ENCODE assay signal across 9 cellular contexts in genomic region chr11:83051760-83052671, GRCh38. TPM values are rescaled to one million over a fixed set of nuclear protein-coding genes. Genes with fewer than 3 reads are reported as not detected.
DNase-seq lines count a peak whose midpoint lies in the region; ATAC-seq and TF ChIP-seq lines count a peak whose summit lies in the region.
"Had no signal": no experiment of that assay in that cellular context is flagged by ENCODE, and none has a peak within 500 bp of the region (broad histone marks: within the 10 kb centered on the region; RNA-seq: fewer than 3 reads in every experiment).

No MANE protein-coding gene starts in this region.

- ATAC-seq in left lung (peak; percentile 24), HG02759 (IDR thresholded peaks at IDR 0.05; ENCODE audit: unreplicated experiment) (no peak)

- WGBS in transverse colon (ENCODE audit: low coverage in 1 of 2), 2 donors: 62 to 85% methylated on average over 5 to 6 of the region's 6 CpGs

- peaks cover 21% of the 10 kb centered on the region for H3K36me3 Mint-ChIP-seq in activated CD4-positive, alpha-beta memory T cell treated with anti-CD3 and anti-CD28 coated beads for 36 hours
- H3K36me3 Mint-ChIP-seq in activated CD4-positive, alpha-beta memory T cell treated with anti-CD3 and anti-CD28 coated beads, Interleukin-2, amount 10 ng/mL, durations not matched to agents 7 days and 5 days (ENCODE audit: low read depth): peaks cover 3% of the 10 kb centered on the region
- H3K36me3 Mint-ChIP-seq in CD8-positive, alpha-beta memory T cell: peaks cover 3 to 16% (median 11%) of the 10 kb centered on the region in 3 donors

- POLR2A ChIA-PET in activated CD4-positive, alpha-beta memory T cell treated with anti-CD3 and anti-CD28 coated beads for 36 hours (lab: Charles Lee): interaction anchor here (0.6 to 0.7 kb wide), 2 partner anchors 20 to 68 kb away, joined by 3 to 4 read pairs; no protein-coding TSS in a partner anchor
- POLR2A ChIA-PET in activated CD4-positive, alpha-beta memory T cell treated with anti-CD3 and anti-CD28 coated beads, Interleukin-2, amount 10 ng/mL, durations not matched to agents 7 days and 5 days (lab: Charles Lee): interaction anchor here (1.3 to 3.1 kb wide), 5 partner anchors 11 to 104 kb away, joined by 3 to 17 read pairs (median 7); partner anchors contain the start of gene PCF11
- POLR2A ChIA-PET in CD8-positive, alpha-beta memory T cell (lab: Charles Lee): no interaction called here

- TF ChIP-seq CTCF in astrocyte of the spinal cord (IDR thresholded peaks at IDR 0.05; ENCODE audit: low read depth, low read length) (no peak), left lung (IDR thresholded peaks at IDR 0.05) (no peak), transverse colon (IDR thresholded peaks at IDR 0.05) (no peak)

- H3K4me3 ChIP-seq in astrocyte of the spinal cord (ENCODE audit: low read depth, low read length) (no peak overlapping the region), left lung (no peak overlapping the region), transverse colon (no peak overlapping the region)
- H3K4me3 ChIP-seq in CD8-positive, alpha-beta memory T cell (ENCODE audit: low read length): no peak overlapping the region

- CTCF ChIA-PET in activated CD4-positive, alpha-beta memory T cell treated with anti-CD3 and anti-CD28 coated beads for 36 hours (lab: Charles Lee): interaction anchor here (1.1 to 2.1 kb wide), 3 partner anchors 57 to 145 kb away, joined by 3 to 5 read pairs (median 4); no protein-coding TSS in a partner anchor
- CTCF ChIA-PET in activated CD4-positive, alpha-beta memory T cell treated with anti-CD3 and anti-CD28 coated beads, Interleukin-2, amount 10 ng/mL, durations not matched to agents 7 days and 5 days (lab: Charles Lee): interaction anchor here (1.0 to 1.2 kb wide), 3 partner anchors 11 to 22 kb away, joined by 3 read pairs; no protein-coding TSS in a partner anchor
- CTCF ChIA-PET in CD8-positive, alpha-beta memory T cell (lab: Charles Lee): interaction anchor here (1.2 kb wide), 1 partner anchor 10 kb away, joined by 3 read pairs; no protein-coding TSS in a partner anchor

- H3K9me3 ChIP-seq in left lung: no peaks in the 10 kb centered on the region
- H3K9me3 ChIP-seq in transverse colon: no peaks in the 10 kb centered on the region
- H3K9me3 ChIP-seq in CD8-positive, alpha-beta memory T cell (ENCODE audit: low read length): no peaks in the 10 kb centered on the region
- H3K9me3 ChIP-seq: neutrophil had no signal

- no peaks in the 10 kb centered on the region for H3K27me3 Mint-ChIP-seq in activated CD4-positive, alpha-beta memory T cell treated with anti-CD3 and anti-CD28 coated beads for 36 hours
- no peaks in the 10 kb centered on the region for H3K27me3 Mint-ChIP-seq in activated CD4-positive, alpha-beta memory T cell treated with anti-CD3 and anti-CD28 coated beads, Interleukin-2, amount 10 ng/mL, durations not matched to agents 7 days and 5 days
- H3K27me3 Mint-ChIP-seq in CD8-positive, alpha-beta memory T cell: no peaks in the 10 kb centered on the region

- peaks cover 51% of the 10 kb centered on the region for H3K4me1 Mint-ChIP-seq in activated CD4-positive, alpha-beta memory T cell treated with anti-CD3 and anti-CD28 coated beads for 36 hours (ENCODE audit: low read depth)
- peaks cover 46% of the 10 kb centered on the region for H3K4me1 Mint-ChIP-seq in activated CD4-positive, alpha-beta memory T cell treated with anti-CD3 and anti-CD28 coated beads, Interleukin-2, amount 10 ng/mL, durations not matched to agents 7 days and 5 days
- peaks cover 19 to 33% (median 29%) of the 10 kb centered on the region in 3 donors for H3K4me1 Mint-ChIP-seq in CD8-positive, alpha-beta memory T cell

- no peak for DNase-seq in activated CD4-positive, alpha-beta memory T cell treated with anti-CD3 and anti-CD28 coated beads for 36 hours
- DNase-seq in activated CD4-positive, alpha-beta memory T cell treated with anti-CD3 and anti-CD28 coated beads, Interleukin-2, amount 10 ng/mL, durations not matched to agents 7 days and 5 days: no peak
- DNase-seq in astrocyte of the spinal cord (ENCODE audit: low read depth, low spot score): peak; percentile 95
- DNase-seq in left lung: no peak
- DNase-seq in transverse colon: no peak
- DNase-seq in DMS114 treated with DMSO at 0.1 percent for 48 hours (lab: John Stamatoyannopoulos, UW; ENCODE audit: unreplicated experiment): no peak
- DNase-seq in CD8-positive, alpha-beta memory T cell: no peak

- peaks cover 10% of the 10 kb centered on the region for H3K9me3 Mint-ChIP-seq in activated CD4-positive, alpha-beta memory T cell treated with anti-CD3 and anti-CD28 coated beads for 36 hours
- H3K9me3 Mint-ChIP-seq in activated CD4-positive, alpha-beta memory T cell treated with anti-CD3 and anti-CD28 coated beads, Interleukin-2, amount 10 ng/mL, durations not matched to agents 7 days and 5 days: peaks cover 2% of the 10 kb centered on the region
- peaks cover 0 to 6% (median 0%) of the 10 kb centered on the region in 5 donors for H3K9me3 Mint-ChIP-seq in CD8-positive, alpha-beta memory T cell

- peaks cover 0 to 23% of the 10 kb centered on the region in 2 donors for H3K4me1 ChIP-seq in left lung
- H3K4me1 ChIP-seq in transverse colon: peaks cover 11 to 47% (median 23%) of the 10 kb centered on the region in 4 donors
- peaks cover 10% of the 10 kb centered on the region for H3K4me1 ChIP-seq in CD8-positive, alpha-beta memory T cell (ENCODE audit: insufficient read depth, low read length)

- H3K27ac ChIP-seq in left lung (peak overlapping the region; percentile 48 to 63), transverse colon (peak overlapping the region; percentile 69 to 79 (median 76))
- no peak overlapping the region for H3K27ac ChIP-seq in CD8-positive, alpha-beta memory T cell (ENCODE audit: low read depth, low read length)
- H3K27ac ChIP-seq: neutrophil had no signal

- H3K27ac Mint-ChIP-seq in activated CD4-positive, alpha-beta memory T cell treated with anti-CD3 and anti-CD28 coated beads for 36 hours: peak overlapping the region; percentile 0
- no peak overlapping the region for H3K27ac Mint-ChIP-seq in activated CD4-positive, alpha-beta memory T cell treated with anti-CD3 and anti-CD28 coated beads, Interleukin-2, amount 10 ng/mL, durations not matched to agents 7 days and 5 days
- H3K27ac Mint-ChIP-seq in CD8-positive, alpha-beta memory T cell: no peak overlapping the region

- H3K36me3 ChIP-seq in left lung: no peaks in the 10 kb centered on the region
- no peaks in the 10 kb centered on the region for H3K36me3 ChIP-seq in transverse colon
- H3K36me3 ChIP-seq in CD8-positive, alpha-beta memory T cell (ENCODE audit: insufficient read depth, low read length): no peaks in the 10 kb centered on the region
- H3K36me3 ChIP-seq: neutrophil had no signal

- in situ Hi-C loops in astrocyte of the spinal cord (cut with HindIII; ENCODE audit: low sequenced_read_pairs) (no loop called here), transverse colon (cut with MboI; ENCODE audit: low pct_ligation_motif_present in 1 of 4, low pct_unique_long_range_greater_than_20kb in 1 of 4, low sequenced_read_pairs in 3 of 4) (no loop called here)

- intact Hi-C loops in activated CD4-positive, alpha-beta memory T cell treated with anti-CD3 and anti-CD28 coated beads for 36 hours (cut with micrococcal nuclease): loop anchor here (1.0 kb wide), 1 partner anchor 33 kb away; no protein-coding TSS in a partner anchor
- intact Hi-C loops in left lung (cut with DNase I) (no loop called here), transverse colon (cut with DNase I; ENCODE audit: low total_unique reads) (no loop called here)

- H3K27me3 ChIP-seq in left lung: no peaks in the 10 kb centered on the region
- no peaks in the 10 kb centered on the region for H3K27me3 ChIP-seq in transverse colon
- no peaks in the 10 kb centered on the region for H3K27me3 ChIP-seq in CD8-positive, alpha-beta memory T cell (ENCODE audit: insufficient read depth, low read length, poor library complexity, severe bottlenecking)
- H3K27me3 ChIP-seq: neutrophil had no signal

- TF ChIP-seq POLR2A in transverse colon (IDR thresholded peaks at IDR 0.05): no peak

- no peak overlapping the region for H3K4me3 Mint-ChIP-seq in activated CD4-positive, alpha-beta memory T cell treated with anti-CD3 and anti-CD28 coated beads for 36 hours
- H3K4me3 Mint-ChIP-seq in activated CD4-positive, alpha-beta memory T cell treated with anti-CD3 and anti-CD28 coated beads, Interleukin-2, amount 10 ng/mL, durations not matched to agents 7 days and 5 days: no peak overlapping the region
- no peak overlapping the region for H3K4me3 Mint-ChIP-seq in CD8-positive, alpha-beta memory T cell

- peak; percentile 87 for TF ChIP-seq EP300 in transverse colon (IDR thresholded peaks at IDR 0.05; ENCODE audit: low read depth)

RNA-seq across cellular contexts. Expression of gene RAB30, which starts 19.7 kb away (rescaled TPM):
- 10 to 100 TPM; 11.5 to 12.9 TPM for total RNA-seq in activated CD4-positive, alpha-beta memory T cell treated with anti-CD3 and anti-CD28 coated beads for 36 hours
- total RNA-seq in activated CD4-positive, alpha-beta memory T cell treated with anti-CD3 and anti-CD28 coated beads, Interleukin-2, amount 10 ng/mL, durations not matched to agents 7 days and 5 days: 10 to 100 TPM in 1 of 2 experiments, 1 to 10 TPM in 1; 9.9 to 10.2 TPM
- 10 to 100 TPM; 14.2 to 15.3 TPM for total RNA-seq in left lung
- 10 to 100 TPM in 3 of 4 donors, 1 to 10 TPM in 1; 2.2 to 29.9 (median 14.5) TPM for total RNA-seq in transverse colon
- total RNA-seq in CD8-positive, alpha-beta memory T cell: 10 to 100 TPM; 15.7 to 17.1 TPM
- 5.1 TPM for polyA plus RNA-seq in CD8-positive, alpha-beta memory T cell
